In the genomic region with DNA sequence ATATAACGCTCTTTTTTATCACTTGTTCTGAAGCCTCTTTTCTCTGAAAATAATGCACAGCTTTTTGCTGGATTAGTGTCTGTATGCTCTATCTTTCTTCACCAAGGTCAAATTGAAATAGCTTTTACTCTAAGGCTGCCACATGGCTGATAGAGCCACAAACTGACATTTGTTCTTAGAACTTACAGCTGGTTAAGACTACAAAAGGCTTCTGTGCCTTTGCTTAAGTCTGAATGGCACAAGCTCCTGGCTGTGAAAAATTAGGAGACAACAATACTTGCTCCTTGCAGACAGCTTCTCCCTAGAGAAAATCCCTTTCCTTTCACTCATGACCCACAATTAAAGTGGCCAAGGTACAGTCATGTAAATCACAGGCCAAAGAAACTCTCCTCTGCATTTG, we compare ENCODE assay signal across 23 cellular contexts.
"Had no signal": no experiment of that assay in that cellular context is flagged by ENCODE, and none has a peak within 500 bp of the region (broad histone marks: within the 10 kb centered on the region; RNA-seq: fewer than 3 reads in every experiment).

No MANE protein-coding gene starts in this region.

- H3K4me1 Mint-ChIP-seq: central memory CD8-positive, alpha-beta T cell; naive thymus-derived CD8-positive, alpha-beta T cell; stimulated activated effector memory CD8-positive, alpha-beta T cell treated with anti-CD3 and anti-CD28 coated beads, Interleukin-12 subunit alpha, Interleukin-12 subunit beta, amount 100 ng/mL, for 72 hours had no signal

- H3K4me3 Mint-ChIP-seq: activated CD8-positive, alpha-beta T cell treated with anti-CD3 and anti-CD28 coated beads, Interleukin-2, amount 10 ng/mL, durations not matched to agents 7 days and 5 days; activated naive CD8-positive, alpha-beta T cell; central memory CD8-positive, alpha-beta T cell; effector memory CD8-positive, alpha-beta T cell; naive thymus-derived CD8-positive, alpha-beta T cell; stimulated activated effector memory CD8-positive, alpha-beta T cell treated with anti-CD3 and anti-CD28 coated beads, Interleukin-12 subunit alpha, Interleukin-12 subunit beta, amount 100 ng/mL, for 72 hours had no signal

- H3K4me3 ChIP-seq: adrenal gland, ascending aorta, dorsolateral prefrontal cortex, esophagus squamous epithelium, gastroesophageal sphincter, heart left ventricle, ovary, right lobe of liver, skin epidermis, stomach had no signal

- H3K36me3 Mint-ChIP-seq: activated naive CD8-positive, alpha-beta T cell; naive thymus-derived CD8-positive, alpha-beta T cell; stimulated activated effector memory CD8-positive, alpha-beta T cell treated with anti-CD3 and anti-CD28 coated beads, Interleukin-12 subunit alpha, Interleukin-12 subunit beta, amount 100 ng/mL, for 72 hours had no signal

- ATAC-seq: activated CD8-positive, alpha-beta T cell treated with anti-CD3 and anti-CD28 coated beads, Interleukin-2, amount 10 ng/mL, durations not matched to agents 7 days and 5 days; effector memory CD8-positive, alpha-beta T cell; gastroesophageal sphincter; heart left ventricle; left cardiac atrium; naive thymus-derived CD8-positive, alpha-beta T cell; right lobe of liver; stimulated activated effector memory CD8-positive, alpha-beta T cell treated with anti-CD3 and anti-CD28 coated beads, Interleukin-12 subunit alpha, Interleukin-12 subunit beta, amount 100 ng/mL, for 72 hours had no signal

- DNase-seq: activated CD4-positive, alpha-beta T cell treated with anti-CD3 and anti-CD28 coated beads for 1 hour; activated CD4-positive, alpha-beta T cell treated with anti-CD3 and anti-CD28 coated beads, Interleukin-2, amount 50 U/mL, for 1 hour; activated CD8-positive, alpha-beta T cell treated with anti-CD3 and anti-CD28 coated beads, Interleukin-2, amount 10 ng/mL, durations not matched to agents 7 days and 5 days; activated T-cell treated with anti-CD3 and anti-CD28 coated beads, Interleukin-2, amount 50 U/mL, for 1 hour; adrenal gland; dorsolateral prefrontal cortex; effector memory CD8-positive, alpha-beta T cell; esophagus squamous epithelium; heart left ventricle; left cardiac atrium; naive thymus-derived CD8-positive, alpha-beta T cell; ovary; right lobe of liver; stimulated activated CD4-positive, alpha-beta T cell treated with anti-CD3 and anti-CD28 coated beads, Interleukin-1b, Interleukin-23, amount 100 ng/mL, for 48 hours; stomach; T-helper 9 cell; trophoblast cell had no signal

- H3K27me3 ChIP-seq: adrenal gland, ascending aorta, dorsolateral prefrontal cortex, esophagus squamous epithelium, gastroesophageal sphincter, heart left ventricle, ovary, right lobe of liver, stomach had no signal

- H3K27ac ChIP-seq: adrenal gland, ascending aorta, esophagus squamous epithelium, gastroesophageal sphincter, heart left ventricle, ovary, right lobe of liver, skin epidermis, stomach had no signal

- H3K27ac Mint-ChIP-seq: activated CD8-positive, alpha-beta T cell treated with anti-CD3 and anti-CD28 coated beads, Interleukin-2, amount 10 ng/mL, durations not matched to agents 7 days and 5 days; activated naive CD8-positive, alpha-beta T cell; effector memory CD8-positive, alpha-beta T cell; naive thymus-derived CD8-positive, alpha-beta T cell; stimulated activated effector memory CD8-positive, alpha-beta T cell treated with anti-CD3 and anti-CD28 coated beads, Interleukin-12 subunit alpha, Interleukin-12 subunit beta, amount 100 ng/mL, for 72 hours had no signal

- H3K4me1 ChIP-seq: adrenal gland, ascending aorta, esophagus squamous epithelium, gastroesophageal sphincter, heart left ventricle, right lobe of liver, stomach had no signal

- H3K9me3 ChIP-seq: adrenal gland, ascending aorta, esophagus squamous epithelium, gastroesophageal sphincter, heart left ventricle, ovary, right lobe of liver, stomach had no signal

- H3K36me3 ChIP-seq: adrenal gland, ascending aorta, esophagus squamous epithelium, gastroesophageal sphincter, heart left ventricle, ovary, right lobe of liver, stomach had no signal

- H3K27me3 Mint-ChIP-seq: activated naive CD8-positive, alpha-beta T cell; central memory CD8-positive, alpha-beta T cell; effector memory CD8-positive, alpha-beta T cell; naive thymus-derived CD8-positive, alpha-beta T cell had no signal
